13 cellular contexts compared by ENCODE assay signal in the genomic region with DNA sequence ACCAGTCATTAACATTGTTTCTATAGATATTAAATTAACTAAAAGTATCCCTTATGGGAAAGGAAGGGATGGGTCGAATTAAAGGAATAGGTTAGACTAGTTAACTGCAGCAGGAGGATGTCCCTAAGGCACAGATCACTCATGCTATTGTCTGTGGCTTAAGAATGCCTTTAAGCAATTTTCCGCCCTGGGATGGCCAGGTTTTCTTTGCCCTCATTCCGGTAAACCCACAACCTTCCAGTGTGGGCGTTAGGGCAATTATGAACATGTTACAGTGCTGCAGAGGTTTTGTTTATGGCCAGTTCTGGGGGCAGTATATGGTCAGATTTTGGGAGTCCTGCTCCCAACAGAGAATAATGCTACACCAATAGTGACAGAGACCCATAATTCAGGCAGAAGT.
A peak's percentile ranks its signal among the peaks of the same experiment; 100 is the strongest.
DNase-seq lines count a peak whose midpoint lies in the region; ATAC-seq, FAIRE-seq and TF ChIP-seq lines count a peak whose summit lies in the region.
"Had no signal": no experiment of that assay in that cellular context is flagged by ENCODE, and none has a peak within 500 bp of the region (broad histone marks: within the 10 kb centered on the region; RNA-seq: fewer than 3 reads in every experiment).

No MANE protein-coding gene starts in this region.

- H4K20me1 ChIP-seq in HCT116 (ENCODE audit: insufficient read depth): no peaks in the 10 kb centered on the region
- H4K20me1 ChIP-seq in keratinocyte (ENCODE audit: control insufficient read depth, extremely low read depth, insufficient read depth, low read length): no peaks in the 10 kb centered on the region

- TF ChIP-seq CTCF in BE2C (IDR thresholded peaks at IDR 0.05; ENCODE audit: low read depth, low read length) (no peak), HCT116 (IDR thresholded peaks at IDR 0.05 in 2 of 3, conservative IDR thresholded peaks at IDR 0.05 in 1 of 3; ENCODE audit: borderline replicate concordance in 1 of 3, insufficient read depth in 1 of 3, low read depth in 2 of 3, low read length in 2 of 3) (no peak), MCF 10A (IDR thresholded peaks at IDR 0.05; ENCODE audit: unreplicated experiment) (no peak), keratinocyte (optimal IDR thresholded peaks at IDR 0.05 in 1 of 3, IDR thresholded peaks at IDR 0.05 in 1 of 3, conservative IDR thresholded peaks at IDR 0.05 in 1 of 3; ENCODE audit: extremely low read depth in 1 of 3, insufficient read depth in 2 of 3, low read length in 3 of 3) (no peak), progenitor cell of endocrine pancreas (IDR thresholded peaks at IDR 0.05; ENCODE audit: unreplicated experiment) (no peak)

- BruUV-seq in HCT116 (replicated peaks; lab: Mats Ljungman, UMichigan): no TSS peak
- BruUV-seq in MCF 10A (replicated peaks; lab: Mats Ljungman, UMichigan): no TSS peak

- no peaks in the 10 kb centered on the region for H3K9me2 ChIP-seq in HCT116 (ENCODE audit: insufficient read depth)

- H3K36me3 ChIP-seq in BE2C (no peaks in the 10 kb centered on the region), HCT116 (ENCODE audit: control insufficient read depth in 1 of 2, insufficient read depth in 2 of 2, low read length in 2 of 2) (no peaks in the 10 kb centered on the region), keratinocyte (ENCODE audit: control insufficient read depth in 2 of 2, extremely low read depth in 1 of 2, insufficient read depth in 2 of 2, low read length in 2 of 2) (no peaks in the 10 kb centered on the region)

- TF ChIP-seq RAD21 in HCT116 (IDR thresholded peaks at IDR 0.05; ENCODE audit: low read depth): no peak

- no peak overlapping the region for H3K27ac ChIP-seq in HCT116 (ENCODE audit: low read depth, low read length)
- no peak overlapping the region for H3K27ac ChIP-seq in keratinocyte (ENCODE audit: control insufficient read depth, insufficient read depth, low read length)

- H3K27me3 Mint-ChIP-seq in MCF 10A (ENCODE audit: insufficient read depth, unreplicated experiment) (peaks cover 6% of the 10 kb centered on the region), progenitor cell of endocrine pancreas (peaks cover 17% of the 10 kb centered on the region)

- H3K4me3 Mint-ChIP-seq in MCF 10A (ENCODE audit: unreplicated experiment) (peak overlapping the region; percentile 32), progenitor cell of endocrine pancreas (ENCODE audit: low read depth) (no peak overlapping the region)

- peak; percentile 88 for FAIRE-seq in keratinocyte (lab: Jason Lieb, UNC)
- FAIRE-seq: H54, RCC 7860 had no signal

- H3K9me3 Mint-ChIP-seq in MCF 10A (ENCODE audit: unreplicated experiment) (no peaks in the 10 kb centered on the region), progenitor cell of endocrine pancreas (ENCODE audit: low read depth) (no peaks in the 10 kb centered on the region)

- intact Hi-C loops in HCT116 (cut with micrococcal nuclease): no loop called here
- intact Hi-C loops in MCF 10A (cut with micrococcal nuclease): no loop called here

- no peaks in the 10 kb centered on the region for H3K9me1 ChIP-seq in keratinocyte (ENCODE audit: control insufficient read depth, extremely low read depth, insufficient read depth, low read length)

- H3K27ac Mint-ChIP-seq in MCF 10A (ENCODE audit: low read depth, unreplicated experiment): no peak overlapping the region
- H3K27ac Mint-ChIP-seq in progenitor cell of endocrine pancreas: no peak overlapping the region

- no peaks in the 10 kb centered on the region for H3K36me3 Mint-ChIP-seq in MCF 10A (ENCODE audit: insufficient read depth, unreplicated experiment)
- no peaks in the 10 kb centered on the region for H3K36me3 Mint-ChIP-seq in progenitor cell of endocrine pancreas (ENCODE audit: insufficient read depth)

- CTCF ChIA-PET in HCT116 (lab: Charles Lee) (interaction anchor here (1.1 to 1.3 kb wide), 2 partner anchors 230 to 242 kb away, joined by 4 read pairs; no protein-coding TSS in a partner anchor), MCF 10A (lab: Yijun Ruan, JAX) (interaction anchor here (0.5 to 1.5 kb wide), 2 partner anchors 137 to 231 kb away, joined by 3 read pairs; no protein-coding TSS in a partner anchor)

- H3K79me2 ChIP-seq in HCT116 (ENCODE audit: insufficient read depth, low read length): no peaks in the 10 kb centered on the region
- H3K79me2 ChIP-seq in keratinocyte (ENCODE audit: control insufficient read depth, insufficient read depth, low read length): no peaks in the 10 kb centered on the region

- RAD21 ChIA-PET in HCT116 (lab: Charles Lee; ENCODE audit: low non-redundant PET in 1 of 2, low total read pairs in 2 of 2, uncharacterized antibody in 2 of 2, unreplicated experiment in 2 of 2): interaction anchor here in 1 of 2 experiments (0.8 kb wide), 1 partner anchor 86 kb away, joined by 3 read pairs; no protein-coding TSS in a partner anchor

- DNase-seq in BE2C (no peak), HCT116 (ENCODE audit: low read depth, low spot score) (no peak), MCF 10A (ENCODE audit: unreplicated experiment) (peak; percentile 71), keratinocyte (ENCODE audit: low read depth, low spot score) (no peak), HT-29 (ENCODE audit: low spot score) (no peak), NCI-H1092 treated with DMSO at 0.1 percent for 48 hours (lab: John Stamatoyannopoulos, UW) (no peak), progenitor cell of endocrine pancreas (ENCODE audit: low spot score, unreplicated experiment) (no peak)
- DNase-seq: GF-D8, NCI-H1048, SIG-M5 had no signal

- H3K9ac ChIP-seq in HCT116 (ENCODE audit: low read length) (no peak overlapping the region), keratinocyte (ENCODE audit: control insufficient read depth, extremely low read depth, insufficient read depth, low read length) (no peak overlapping the region)

- H3K9me3 ChIP-seq in BE2C: no peaks in the 10 kb centered on the region
- no peaks in the 10 kb centered on the region for H3K9me3 ChIP-seq in HCT116 (ENCODE audit: control insufficient read depth in 1 of 2, insufficient read depth in 1 of 2, low read depth in 1 of 2, low read length in 2 of 2)
- no peaks in the 10 kb centered on the region for H3K9me3 ChIP-seq in keratinocyte (ENCODE audit: control insufficient read depth, low read depth, low read length)

- H3K4me1 Mint-ChIP-seq in MCF 10A (ENCODE audit: insufficient read depth, unreplicated experiment): peaks cover 21% of the 10 kb centered on the region
- H3K4me1 Mint-ChIP-seq in progenitor cell of endocrine pancreas (ENCODE audit: low read depth): peaks cover 3% of the 10 kb centered on the region

- H3K4me1 ChIP-seq in BE2C (peaks cover 20% of the 10 kb centered on the region), HCT116 (ENCODE audit: control insufficient read depth in 1 of 2, insufficient read depth in 2 of 2, low read length in 2 of 2) (peaks cover 5 to 12% of the 10 kb centered on the region in 2 experiments; a peak in 3 of 4 replicates), keratinocyte (ENCODE audit: control insufficient read depth, extremely low read depth, insufficient read depth, low read length) (peaks cover 14% of the 10 kb centered on the region)

- POLR2A ChIA-PET in HCT116 (lab: Charles Lee) (no interaction called here), MCF 10A (lab: Yijun Ruan, JAX) (interaction anchor here (1.5 kb wide), 1 partner anchor 49 kb away, joined by 3 read pairs; no protein-coding TSS in a partner anchor)

- TF ChIP-seq POLR2A in HCT116 (IDR thresholded peaks at IDR 0.05; ENCODE audit: borderline replicate concordance, extremely low read depth, insufficient read depth, insufficient read length): no peak

- ATAC-seq in HCT116 (peak; percentile 29; the same call in 1 of the 2 replicates), HG02763 (IDR thresholded peaks at IDR 0.05; ENCODE audit: unreplicated experiment) (no peak)

- dilution Hi-C loops in keratinocyte (cut with MboI; ENCODE audit: extremely low pct_ligation_motif_present, low sequenced_read_pairs): no loop called here

- H3K27me3 ChIP-seq in BE2C: no peaks in the 10 kb centered on the region; the same call in 1 of the 2 replicates
- H3K27me3 ChIP-seq in HCT116 (ENCODE audit: insufficient read depth, low read length): peaks cover 7% of the 10 kb centered on the region
- H3K27me3 ChIP-seq in keratinocyte (ENCODE audit: control insufficient read depth, extremely low read depth, insufficient read depth, low read length): peaks cover 6% of the 10 kb centered on the region

- peak overlapping the region; percentile 63 for H2AFZ ChIP-seq in HCT116 (ENCODE audit: low read depth, low read length, poor library complexity, severe bottlenecking)
- H2AFZ ChIP-seq in keratinocyte (ENCODE audit: control insufficient read depth, low read length): peak overlapping the region; percentile 24

- H3K4me2 ChIP-seq in HCT116 (ENCODE audit: low read length): peak overlapping the region; percentile 44
- H3K4me2 ChIP-seq in keratinocyte (ENCODE audit: control insufficient read depth, extremely low read depth, insufficient read depth, low read depth, low read length): peak overlapping the region; percentile 75

- H3K4me3 ChIP-seq in BE2C (ENCODE audit: low read depth, low read length) (peak overlapping the region; percentile 9), HCT116 (replicated peaks in 1 of 2; ENCODE audit: low read depth in 1 of 2, low read length in 2 of 2) (no peak overlapping the region), keratinocyte (ENCODE audit: control insufficient read depth in 2 of 3, extremely low read depth in 1 of 3, insufficient read depth in 2 of 3, low read depth in 1 of 3, low read length in 3 of 3) (peak overlapping the region in 2 of 3 experiments; percentile 18 to 33)

TF ChIP-seq in HCT116, 20 proteins besides CTCF, POLR2A, EP300 and RAD21 (continues in another document):
- TF ChIP-seq, protein P1, sequence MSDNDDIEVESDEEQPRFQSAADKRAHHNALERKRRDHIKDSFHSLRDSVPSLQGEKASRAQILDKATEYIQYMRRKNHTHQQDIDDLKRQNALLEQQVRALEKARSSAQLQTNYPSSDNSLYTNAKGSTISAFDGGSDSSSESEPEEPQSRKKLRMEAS (IDR thresholded peaks at IDR 0.05): no peak
- no peak for TF ChIP-seq EZH2 (IDR thresholded peaks at IDR 0.05)
- TF ChIP-seq SRF (IDR thresholded peaks at IDR 0.05; ENCODE audit: low read depth): no peak
- no peak for TF ChIP-seq EGR1 (IDR thresholded peaks at IDR 0.05; ENCODE audit: low read depth)
- TF ChIP-seq CEBPB (IDR thresholded peaks at IDR 0.05; ENCODE audit: low read depth): no peak
- no peak for TF ChIP-seq CBX3 (IDR thresholded peaks at IDR 0.05; ENCODE audit: low read depth)
- no peak for TF ChIP-seq ZNF274 (IDR thresholded peaks at IDR 0.05; ENCODE audit: low read depth, low read length)
- no peak for TF ChIP-seq TCF7L2 (IDR thresholded peaks at IDR 0.05; ENCODE audit: borderline replicate concordance, extremely low read depth, insufficient read depth, insufficient read length)

Comparison
In these comparisons a context has a peak if more than half of its experiments do, and no peak if none do; other contexts are left out.
1. H3K4me3 ChIP-seq: peak in BE2C (single experiment) and keratinocyte (2 of 3); none in HCT116 (0 of 2).